ENCODE assay signal across 8 cellular contexts in the genomic region with DNA sequence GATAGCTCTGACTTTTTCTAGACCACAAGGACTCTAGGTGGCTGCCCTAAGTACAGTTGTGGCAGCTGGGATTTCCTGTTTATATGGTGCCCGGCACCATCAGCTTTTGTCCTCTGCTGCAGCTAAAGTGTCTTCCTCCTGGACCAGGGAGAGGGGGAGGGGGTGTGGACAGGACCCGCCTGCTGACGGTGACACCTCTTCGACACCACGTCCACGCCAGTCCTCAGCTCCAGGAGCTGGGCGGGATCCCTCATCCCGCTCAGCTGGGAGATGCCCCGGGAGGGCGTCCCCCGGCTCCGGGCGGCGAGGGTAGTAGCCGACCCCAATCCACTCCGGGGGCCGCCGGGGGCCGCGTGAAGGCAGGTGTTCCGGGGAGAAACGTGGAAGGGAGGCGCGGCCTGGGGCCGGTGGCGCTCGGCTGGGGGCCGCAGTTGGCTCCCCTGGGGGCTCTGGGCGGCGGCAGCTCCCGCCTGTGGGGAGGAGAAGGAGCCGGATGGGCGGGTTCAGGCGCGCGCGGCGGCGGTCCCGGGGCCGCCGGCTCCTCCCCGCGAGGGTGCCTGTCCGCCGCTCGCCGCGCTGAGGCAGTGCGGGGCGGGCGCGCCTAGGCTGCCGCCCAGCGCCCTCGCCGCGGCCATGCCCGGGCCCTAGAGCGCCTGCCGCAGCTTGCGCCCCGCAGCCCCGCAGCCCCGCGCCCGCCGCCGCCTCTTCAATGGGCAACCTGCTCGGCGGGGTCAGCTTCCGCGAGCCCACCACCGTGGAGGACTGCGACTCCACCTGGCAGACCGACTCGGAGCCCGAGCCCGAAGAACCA. TPM values are rescaled to one million over a fixed set of nuclear protein-coding genes. Genes with fewer than 3 reads are reported as not detected.
DNase-seq lines count a peak whose midpoint lies in the region; FAIRE-seq and TF ChIP-seq lines count a peak whose summit lies in the region.

TSS of gene OGFRL1 (plus strand) at position 584 of the 811 bp plus-strand sequence. CDS start at position 710, 126 bp downstream.

- no peaks in the 10 kb centered on the region for H4K20me1 ChIP-seq in Loucy (ENCODE audit: insufficient read depth, low read length, poor library complexity, severe bottlenecking)

- H3K4me2 ChIP-seq in Loucy (ENCODE audit: low read depth, low read length, poor library complexity, severe bottlenecking): peak within 1 kb of the TSS; percentile 74

- no peaks in the 10 kb centered on the region for H3K9me2 ChIP-seq in Loucy (replicated peaks; ENCODE audit: low read depth, low read length)

- no peaks in the 10 kb centered on the region for H3K9me3 ChIP-seq in Loucy (ENCODE audit: insufficient read depth, low read depth, low read length)
- no peaks in the 10 kb centered on the region for H3K9me3 ChIP-seq in neuron (ENCODE audit: low read length)

- TF ChIP-seq CTCF in Loucy (conservative IDR thresholded peaks at IDR 0.05; ENCODE audit: low read length): no peak
- no peak for TF ChIP-seq CTCF in subcutaneous adipose tissue (IDR thresholded peaks at IDR 0.05; ENCODE audit: low read depth)

- H3F3A ChIP-seq in Loucy (ENCODE audit: low read depth): no peaks in the 10 kb centered on the region

- in situ Hi-C loops in G401 (cut with HindIII; ENCODE audit: low sequenced_read_pairs): no loop called here

- DNase-seq in G401 (ENCODE audit: low spot score): peak; percentile 77
- peak; percentile 81 for DNase-seq in H54 (ENCODE audit: insufficient read length, low spot score)
- peak; percentile 16 for DNase-seq in SIG-M5 (lab: John Stamatoyannopoulos, UW)
- peak; percentile 55 for DNase-seq in activated gamma-delta T cell treated with anti-CD3 and anti-CD28 coated beads, Interleukin-2, amount 50 U/mL, for 16 hours (ENCODE audit: low read depth)
- peak; percentile 41 for DNase-seq in foreskin melanocyte

- no peaks in the 10 kb centered on the region for H3K27me3 ChIP-seq in Loucy (ENCODE audit: insufficient read depth, low read length, poor library complexity, severe bottlenecking)
- H3K27me3 ChIP-seq in neuron (ENCODE audit: insufficient read depth, low read length): no peaks in the 10 kb centered on the region

- peak; percentile 96 for TF ChIP-seq POLR2A in H54 (IDR thresholded peaks at IDR 0.05; ENCODE audit: low read depth, low read length)

- H3K36me3 ChIP-seq in Loucy (ENCODE audit: insufficient read depth, low read length): no peaks in the 10 kb centered on the region
- H3K36me3 ChIP-seq in neuron (ENCODE audit: insufficient read depth, low read length): no peaks in the 10 kb centered on the region

- H3K9ac ChIP-seq in Loucy (ENCODE audit: low read depth, low read length, poor library complexity, severe bottlenecking): peak within 1 kb of the TSS; percentile 74

- peaks cover 24% of the 10 kb centered on the region for H3K79me2 ChIP-seq in Loucy (ENCODE audit: insufficient read depth, low read length)

- FAIRE-seq in H54 (lab: Jason Lieb, UNC): peak; percentile 92

- H2AFZ ChIP-seq in Loucy (ENCODE audit: low read length) (peak within 1 kb of the TSS; percentile 97), neuron (ENCODE audit: low read depth, low read length) (peak within 1 kb of the TSS; percentile 7)

- H3K4me3 ChIP-seq in Loucy (ENCODE audit: low read length, poor library complexity, severe bottlenecking): peak within 1 kb of the TSS; percentile 83
- peak within 1 kb of the TSS; percentile 67 for H3K4me3 ChIP-seq in neuron (ENCODE audit: low read length)

- H3K4me1 ChIP-seq in Loucy (ENCODE audit: insufficient read depth, low read length, poor library complexity, severe bottlenecking) (peaks cover 39% of the 10 kb centered on the region), neuron (ENCODE audit: insufficient read depth, low read length) (peaks cover 20% of the 10 kb centered on the region)

RNA-seq across cellular contexts. Expression of gene OGFRL1, which starts in this region (rescaled TPM):
- 0.06 and 0.07 TPM in 2 replicates for total RNA-seq in G401 (2014; rRNA removed; shearing (Covaris generic))
- 10 to 100 TPM; 49.3 to 72.2 (median 60.8) TPM for total RNA-seq in subcutaneous adipose tissue

Comparison
In these comparisons a context has a peak if more than half of its experiments do, and no peak if none do; other contexts are left out.
1. Peak in every context shown above with its lines: DNase-seq and H3K4me3 ChIP-seq.
2. RNA of gene OGFRL1 (total RNA-seq): 49.3 to 72.2 TPM in subcutaneous adipose tissue; 0.06 to 0.07 TPM in G401; every median in the first group is over 10 times any median in the second.
3. Peak in DNase-seq in G401; RNA of the gene not detected or under 1 TPM.
4. DNase-seq: peak in every context shown above with its lines; median percentile 81 in H54; 77 in G401; 55 in activated gamma-delta T cell treated with anti-CD3 and anti-CD28 coated beads, Interleukin-2, amount 50 U/mL, for 16 hours; 41 in foreskin melanocyte; 16 in SIG-M5.